Comparison of ENCODE assay signal across 29 cellular contexts in genomic region chr22:48264586-48264985, GRCh38.
"Had no signal": no experiment of that assay in that cellular context is flagged by ENCODE, and none has a peak within 500 bp of the region (broad histone marks: within the 10 kb centered on the region; RNA-seq: fewer than 3 reads in every experiment).

No MANE protein-coding gene starts in this region.

- ATAC-seq: activated CD4-positive, CD25-positive, alpha-beta regulatory T cell treated with anti-CD3 and anti-CD28 coated beads, Interleukin-2, amount 50 U/mL, for 24 hours; activated CD8-positive, alpha-beta T cell treated with anti-CD3 and anti-CD28 coated beads for 36 hours; activated naive CD4-positive, alpha-beta T cell treated with anti-CD3 and anti-CD28 coated beads, Interleukin-2, amount 50 U/mL, for 72 hours; activated T-cell treated with anti-CD3 and anti-CD28 coated beads, Interleukin-2, amount 50 U/mL, for 4 hours; activated T-helper 17 cell treated with anti-CD3 and anti-CD28 coated beads, Interleukin-2, amount 50 U/mL, for 72 hours; gastrocnemius medialis; heart left ventricle; T-helper 17 cell had no signal

- H3K36me3 ChIP-seq: ascending aorta, breast epithelium, cardiac muscle cell, gastrocnemius medialis, heart left ventricle, WERI-Rb-1 had no signal

- H3K27ac ChIP-seq: ascending aorta, breast epithelium, cardiac muscle cell, coronary artery, dorsolateral prefrontal cortex, gastrocnemius medialis, heart left ventricle, WERI-Rb-1 had no signal

- H3K9me3 ChIP-seq: ascending aorta, breast epithelium, gastrocnemius medialis, heart left ventricle had no signal

- H3K27me3 ChIP-seq: ascending aorta, cardiac muscle cell had no signal

- H3K4me1 ChIP-seq: ascending aorta, breast epithelium, gastrocnemius medialis, heart left ventricle had no signal

- H3K4me3 ChIP-seq: ascending aorta, breast epithelium, cardiac muscle cell, coronary artery, dorsolateral prefrontal cortex, gastrocnemius medialis, heart left ventricle had no signal

- DNase-seq: activated B cell treated with CpG ODN at 0.5 μM for 24 hours; activated CD4-positive, alpha-beta T cell treated with anti-CD3 and anti-CD28 coated beads for 48 hours; activated CD4-positive, alpha-beta T cell treated with anti-CD3 and anti-CD28 coated beads, Interleukin-2, amount 50 U/mL, for 1 hour; activated CD4-positive, alpha-beta T cell treated with anti-CD3 and anti-CD28 coated beads, Interleukin-2, amount 50 U/mL, for 48 hours; activated CD8-positive, alpha-beta memory T cell treated with anti-CD3 and anti-CD28 coated beads for 24 hours; activated CD8-positive, alpha-beta T cell treated with anti-CD3 and anti-CD28 coated beads for 36 hours; activated gamma-delta T cell; activated naive CD4-positive, alpha-beta T cell; activated naive CD4-positive, alpha-beta T cell treated with anti-CD3 and anti-CD28 coated beads, Interleukin-2, amount 10 ng/mL, durations not matched to agents 7 days and 5 days; activated naive CD8-positive, alpha-beta T cell treated with anti-CD3 and anti-CD28 coated beads, Interleukin-2, amount 10 ng/mL, durations not matched to agents 7 days and 5 days; activated T-cell treated with anti-CD3 and anti-CD28 coated beads, Interleukin-2, amount 50 U/mL, for 4 hours; dorsolateral prefrontal cortex; effector memory CD4-positive, alpha-beta T cell; endodermal cell; foreskin fibroblast; gastrocnemius medialis; glutamatergic neuron; heart left ventricle; T-helper 1 cell; T-helper 17 cell; T1000; WERI-Rb-1 had no signal
